Comparison of ENCODE assay signal across 28 cellular contexts in genomic region chr3:197490659-197491058, GRCh38.
DNase-seq lines count a peak whose midpoint lies in the region; ATAC-seq and TF ChIP-seq lines count a peak whose summit lies in the region.
"Had no signal": no experiment of that assay in that cellular context is flagged by ENCODE, and none has a peak within 500 bp of the region (broad histone marks: within the 10 kb centered on the region; RNA-seq: fewer than 3 reads in every experiment).

No MANE protein-coding gene starts in this region.

- no peaks in the 10 kb centered on the region for H4K20me1 ChIP-seq in osteoblast (ENCODE audit: insufficient read depth, low read length)

- H3K27me3 ChIP-seq in SJCRH30 (no peaks in the 10 kb centered on the region), osteoblast (ENCODE audit: insufficient read depth, low read length) (no peaks in the 10 kb centered on the region)
- H3K27me3 ChIP-seq: suprapubic skin had no signal

- H3K4me3 Mint-ChIP-seq in glutamatergic neuron (ENCODE audit: unreplicated experiment) = peak overlapping the region; percentile 46
- H3K4me3 Mint-ChIP-seq: activated naive CD8-positive, alpha-beta T cell treated with anti-CD3 and anti-CD28 coated beads for 36 hours; CD4-positive, CD25-positive, alpha-beta regulatory T cell; naive thymus-derived CD4-positive, alpha-beta T cell; stimulated activated effector memory CD8-positive, alpha-beta T cell treated with anti-CD3 and anti-CD28 coated beads, Interleukin-12 subunit alpha, Interleukin-12 subunit beta, amount 100 ng/mL, for 72 hours had no signal

- H3K36me3 Mint-ChIP-seq in glutamatergic neuron (ENCODE audit: unreplicated experiment) = peaks cover 5% of the 10 kb centered on the region
- H3K36me3 Mint-ChIP-seq: activated naive CD8-positive, alpha-beta T cell treated with anti-CD3 and anti-CD28 coated beads for 36 hours; CD4-positive, CD25-positive, alpha-beta regulatory T cell; naive thymus-derived CD4-positive, alpha-beta T cell; stimulated activated effector memory CD8-positive, alpha-beta T cell treated with anti-CD3 and anti-CD28 coated beads, Interleukin-12 subunit alpha, Interleukin-12 subunit beta, amount 100 ng/mL, for 72 hours had no signal

- peak overlapping the region; percentile 51 for H2AFZ ChIP-seq in osteoblast (ENCODE audit: low read length)

- peaks cover 37% of the 10 kb centered on the region for H3K4me1 Mint-ChIP-seq in glutamatergic neuron (ENCODE audit: low read depth, unreplicated experiment)
- H3K4me1 Mint-ChIP-seq: activated naive CD8-positive, alpha-beta T cell treated with anti-CD3 and anti-CD28 coated beads for 36 hours; CD4-positive, CD25-positive, alpha-beta regulatory T cell; stimulated activated effector memory CD8-positive, alpha-beta T cell treated with anti-CD3 and anti-CD28 coated beads, Interleukin-12 subunit alpha, Interleukin-12 subunit beta, amount 100 ng/mL, for 72 hours had no signal

- H3K36me3 ChIP-seq in SJCRH30 (no peaks in the 10 kb centered on the region), osteoblast (ENCODE audit: insufficient read depth, low read length) (no peaks in the 10 kb centered on the region)
- H3K36me3 ChIP-seq: suprapubic skin had no signal

- H3K9me3 ChIP-seq in SJCRH30 (replicated peaks) = no peaks in the 10 kb centered on the region
- no peaks in the 10 kb centered on the region for H3K9me3 ChIP-seq in osteoblast (ENCODE audit: low read depth, low read length)
- H3K9me3 ChIP-seq: suprapubic skin had no signal

- H3K27ac ChIP-seq in SJCRH30 (peak overlapping the region; percentile 76), osteoblast (ENCODE audit: low read depth, low read length) (peak overlapping the region; percentile 62)
- H3K27ac ChIP-seq: suprapubic skin, VCaP had no signal

- DNase-seq in EL (peak; percentile 37), SJCRH30 (no peak), glutamatergic neuron (no peak), osteoblast (ENCODE audit: insufficient read length, low spot score, missing footprints) (no peak), DMS53 (lab: John Stamatoyannopoulos, UW) (no peak)
- DNase-seq: activated CD8-positive, alpha-beta memory T cell treated with anti-CD3 and anti-CD28 coated beads, Interleukin-2, amount 50 U/mL, for 4 hours; activated naive CD8-positive, alpha-beta T cell treated with anti-CD3 and anti-CD28 coated beads for 36 hours; CD4-positive, CD25-positive, alpha-beta regulatory T cell; DMS153; effector CD4-positive, alpha-beta T cell; GDM1; Karpas-422; naive thymus-derived CD4-positive, alpha-beta T cell; NCI-H1048; NCI-H2029; NCI-H345; OCI-M1; stimulated activated CD4-positive, alpha-beta T cell treated with anti-CD3 and anti-CD28 coated beads, Interleukin-2, amount 100 ng/mL, for 24 hours; T-helper 2 cell had no signal

- ATAC-seq in GM19467 (IDR thresholded peaks at IDR 0.05; ENCODE audit: unreplicated experiment) (no peak), GM21723 (IDR thresholded peaks at IDR 0.05; ENCODE audit: unreplicated experiment) (no peak), GM21576 (IDR thresholded peaks at IDR 0.05; ENCODE audit: unreplicated experiment) (no peak)
- ATAC-seq: esophagus mucosa; naive thymus-derived CD4-positive, alpha-beta T cell; stimulated activated effector memory CD8-positive, alpha-beta T cell treated with anti-CD3 and anti-CD28 coated beads, Interleukin-12 subunit alpha, Interleukin-12 subunit beta, amount 100 ng/mL, for 72 hours had no signal

- no peak overlapping the region for H3K4me2 ChIP-seq in osteoblast (ENCODE audit: insufficient read depth, low read length)

- peaks cover 6% of the 10 kb centered on the region for H3K9me3 Mint-ChIP-seq in glutamatergic neuron (ENCODE audit: unreplicated experiment)
- H3K9me3 Mint-ChIP-seq: activated naive CD8-positive, alpha-beta T cell treated with anti-CD3 and anti-CD28 coated beads for 36 hours; activated T-helper 2 cell treated with anti-CD3 and anti-CD28 coated beads, Interferon-gamma antibody, Interleukin-2, Interleukin-4, amounts not matched to agents 10 μg/mL and 5 μg/mL and 100 μg/mL, durations not matched to agents 14 hours and 24 hours and 36 hours; stimulated activated effector memory CD8-positive, alpha-beta T cell treated with anti-CD3 and anti-CD28 coated beads, Interleukin-12 subunit alpha, Interleukin-12 subunit beta, amount 100 ng/mL, for 72 hours had no signal

- H3K27me3 Mint-ChIP-seq in glutamatergic neuron (ENCODE audit: unreplicated experiment) = peaks cover 3% of the 10 kb centered on the region

- H3K79me2 ChIP-seq in osteoblast (ENCODE audit: insufficient read depth, low read length) = no peaks in the 10 kb centered on the region

- H3K4me3 ChIP-seq in SJCRH30 (no peak overlapping the region), osteoblast (ENCODE audit: insufficient read depth, low read length) (no peak overlapping the region)
- H3K4me3 ChIP-seq: lung, suprapubic skin had no signal

- H3K27ac Mint-ChIP-seq in glutamatergic neuron (ENCODE audit: unreplicated experiment) = no peak overlapping the region
- H3K27ac Mint-ChIP-seq: activated naive CD8-positive, alpha-beta T cell treated with anti-CD3 and anti-CD28 coated beads for 36 hours; activated T-helper 2 cell treated with anti-CD3 and anti-CD28 coated beads, Interferon-gamma antibody, Interleukin-2, Interleukin-4, amounts not matched to agents 10 μg/mL and 5 μg/mL and 100 μg/mL, durations not matched to agents 14 hours and 24 hours and 36 hours; CD4-positive, CD25-positive, alpha-beta regulatory T cell; naive thymus-derived CD4-positive, alpha-beta T cell; stimulated activated effector memory CD8-positive, alpha-beta T cell treated with anti-CD3 and anti-CD28 coated beads, Interleukin-12 subunit alpha, Interleukin-12 subunit beta, amount 100 ng/mL, for 72 hours had no signal

- no peak for TF ChIP-seq CTCF in glutamatergic neuron (IDR thresholded peaks at IDR 0.05; ENCODE audit: partially characterized antibody, unreplicated experiment)
- TF ChIP-seq CTCF in osteoblast (IDR thresholded peaks at IDR 0.05; ENCODE audit: extremely low read depth, low read depth, low read length) = no peak

- peaks cover 61% of the 10 kb centered on the region for H3K4me1 ChIP-seq in SJCRH30
- peaks cover 40% of the 10 kb centered on the region for H3K4me1 ChIP-seq in osteoblast (ENCODE audit: insufficient read depth, low read length)
